ENCODE assay signal across 19 cellular contexts in genomic region chr15:86398986-86399677, GRCh38.
A peak's percentile ranks its signal among the peaks of the same experiment; 100 is the strongest.
DNase-seq lines count a peak whose midpoint lies in the region; TF ChIP-seq lines count a peak whose summit lies in the region.
"Had no signal": no experiment of that assay in that cellular context is flagged by ENCODE, and none has a peak within 500 bp of the region (broad histone marks: within the 10 kb centered on the region; RNA-seq: fewer than 3 reads in every experiment).

No MANE protein-coding gene starts in this region.

- H3K4me3 Mint-ChIP-seq in activated CD4-positive, alpha-beta T cell treated with anti-CD3 and anti-CD28 coated beads, Interleukin-2, amount 10 ng/mL, durations not matched to agents 24 days and 14 days: no peak overlapping the region
- H3K4me3 Mint-ChIP-seq: CD8-positive, alpha-beta memory T cell had no signal

- no peaks in the 10 kb centered on the region for H3K27me3 Mint-ChIP-seq in activated CD4-positive, alpha-beta T cell treated with anti-CD3 and anti-CD28 coated beads, Interleukin-2, amount 10 ng/mL, durations not matched to agents 24 days and 14 days

- no peaks in the 10 kb centered on the region for H3K36me3 ChIP-seq in skeletal muscle tissue (ENCODE audit: control insufficient read depth in 3 of 3, insufficient read depth in 3 of 3, low read length in 3 of 3)

- no peak for TF ChIP-seq CTCF in LNCaP clone FGC (IDR thresholded peaks at IDR 0.05; ENCODE audit: control insufficient read depth, extremely low read depth, insufficient read depth)

- peaks cover 10 to 13% (median 13%) of the 10 kb centered on the region in 3 donors for H3K4me1 ChIP-seq in skeletal muscle tissue (ENCODE audit: control insufficient read depth in 3 of 3, insufficient read depth in 3 of 3, low read length in 3 of 3)

- H3K27me3 ChIP-seq in skeletal muscle tissue (ENCODE audit: control insufficient read depth in 3 of 3, insufficient read depth in 3 of 3, low read length in 3 of 3): no peaks in the 10 kb centered on the region

- H3K27ac Mint-ChIP-seq in activated CD4-positive, alpha-beta T cell treated with anti-CD3 and anti-CD28 coated beads, Interleukin-2, amount 10 ng/mL, durations not matched to agents 24 days and 14 days: no peak overlapping the region
- H3K27ac Mint-ChIP-seq: CD8-positive, alpha-beta memory T cell had no signal

- H3K4me3 ChIP-seq in LNCaP clone FGC (ENCODE audit: low read depth, low read length) (no peak overlapping the region), skeletal muscle tissue (ENCODE audit: low read length in 3 of 3) (no peak overlapping the region)
- H3K4me3 ChIP-seq: GM23248, SK-N-MC had no signal

- no peak overlapping the region for H3K9ac ChIP-seq in skeletal muscle tissue (ENCODE audit: low read depth in 1 of 3, low read length in 3 of 3)
- H3K9ac ChIP-seq: GM23248, KMS-11 had no signal

- no peaks in the 10 kb centered on the region for H3K4me1 Mint-ChIP-seq in activated CD4-positive, alpha-beta T cell treated with anti-CD3 and anti-CD28 coated beads, Interleukin-2, amount 10 ng/mL, durations not matched to agents 24 days and 14 days
- H3K4me1 Mint-ChIP-seq: CD8-positive, alpha-beta memory T cell had no signal

- DNase-seq in LNCaP clone FGC (ENCODE audit: low read depth) (peak; percentile 80), globus pallidus (ENCODE audit: low spot score) (peak; percentile 1), medulla oblongata (ENCODE audit: extremely low spot score) (peak; percentile 5), H4 (ENCODE audit: low spot score) (no peak), NCI-H1694 (lab: John Stamatoyannopoulos, UW) (no peak)
- no peak for DNase-seq in activated CD4-positive, alpha-beta T cell treated with anti-CD3 and anti-CD28 coated beads, Interleukin-2, amount 10 ng/mL, durations not matched to agents 24 days and 14 days
- DNase-seq: Calu3; CD8-positive, alpha-beta memory T cell; DMS153; GM23248; HCEC 1CT; NCI-H1694 treated with DMSO at 0.1 percent for 48 hours; NCI-H2081 treated with DMSO at 0.1 percent for 48 hours; NCI-H2171 treated with DMSO at 0.1 percent for 48 hours; NCI-H526 had no signal

- no peaks in the 10 kb centered on the region for H3K9me3 ChIP-seq in skeletal muscle tissue (ENCODE audit: control insufficient read depth in 3 of 3, low read length in 3 of 3)

- H3K36me3 Mint-ChIP-seq in activated CD4-positive, alpha-beta T cell treated with anti-CD3 and anti-CD28 coated beads, Interleukin-2, amount 10 ng/mL, durations not matched to agents 24 days and 14 days (ENCODE audit: low read depth): no peaks in the 10 kb centered on the region
- H3K36me3 Mint-ChIP-seq: CD8-positive, alpha-beta memory T cell had no signal

- no peaks in the 10 kb centered on the region for H3K9me3 Mint-ChIP-seq in activated CD4-positive, alpha-beta T cell treated with anti-CD3 and anti-CD28 coated beads, Interleukin-2, amount 10 ng/mL, durations not matched to agents 24 days and 14 days
- H3K9me3 Mint-ChIP-seq: CD8-positive, alpha-beta memory T cell had no signal

- H3K27ac ChIP-seq in skeletal muscle tissue (ENCODE audit: low read depth, low read length): peak overlapping the region; percentile 12
- H3K27ac ChIP-seq: C4-2B, GM23248, KMS-11, SK-N-MC had no signal

- intact Hi-C loops in activated CD4-positive, alpha-beta T cell treated with anti-CD3 and anti-CD28 coated beads, Interleukin-2, amount 10 ng/mL, durations not matched to agents 24 days and 14 days (cut with micrococcal nuclease): no loop called here

Comparison
In these comparisons a context has a peak if more than half of its experiments do, and no peak if none do; other contexts are left out.
1. DNase-seq: peak in LNCaP clone FGC (single experiment), globus pallidus (single experiment) and medulla oblongata (single experiment); none in H4 (single experiment), NCI-H1694 (single experiment) and activated CD4-positive, alpha-beta T cell treated with anti-CD3 and anti-CD28 coated beads, Interleukin-2, amount 10 ng/mL, durations not matched to agents 24 days and 14 days (single experiment).